ENCODE assay signal across 9 cellular contexts in genomic region chr14:96053600-96054381, GRCh38. TPM values are rescaled to one million over a fixed set of nuclear protein-coding genes. Genes with fewer than 3 reads are reported as not detected.
DNase-seq lines count a peak whose midpoint lies in the region; ATAC-seq, FAIRE-seq and TF ChIP-seq lines count a peak whose summit lies in the region.
"Had no signal": no experiment of that assay in that cellular context is flagged by ENCODE, and none has a peak within 500 bp of the region (broad histone marks: within the 10 kb centered on the region; RNA-seq: fewer than 3 reads in every experiment).

No MANE protein-coding gene starts in this region.

- intact Hi-C loops in stomach (cut with DNase I; ENCODE audit: low total_unique reads): no loop called here

- no peaks in the 10 kb centered on the region for H3K9me3 ChIP-seq in stomach
- no peaks in the 10 kb centered on the region for H3K9me3 ChIP-seq in MM.1S (replicated peaks; ENCODE audit: insufficient read depth, low read length)

- H3K9me2 ChIP-seq in MM.1S (replicated peaks; ENCODE audit: insufficient read depth, low read length): no peaks in the 10 kb centered on the region

- no peaks in the 10 kb centered on the region for H3F3A ChIP-seq in MM.1S (ENCODE audit: insufficient read depth, low read length)

- no peak overlapping the region for H3K4me2 ChIP-seq in MM.1S (ENCODE audit: low read depth, low read length)

- no peaks in the 10 kb centered on the region for H3K27me3 ChIP-seq in brain microvascular endothelial cell (replicated peaks)
- H3K27me3 ChIP-seq in stomach: peaks cover 0 to 15% (median 0%) of the 10 kb centered on the region in 3 donors
- H3K27me3 ChIP-seq in MM.1S (replicated peaks; ENCODE audit: insufficient read depth, low read length): no peaks in the 10 kb centered on the region

- H3K4me1 ChIP-seq in stomach (peaks cover 7 to 33% (median 14%) of the 10 kb centered on the region in 4 donors), MM.1S (ENCODE audit: low read length) (no peaks in the 10 kb centered on the region)

- in situ Hi-C loops in brain microvascular endothelial cell (cut with HindIII; ENCODE audit: low pct_ligation_motif_present, low sequenced_read_pairs): no loop called here

- H3K27ac ChIP-seq in brain microvascular endothelial cell: peak overlapping the region; percentile 66
- peak overlapping the region in 4 of 5 donors; percentile 71 to 88 (median 78) for H3K27ac ChIP-seq in stomach
- H3K27ac ChIP-seq in MM.1S (ENCODE audit: low read length): no peak overlapping the region

- H2AFZ ChIP-seq in MM.1S (ENCODE audit: low read length): no peak overlapping the region

- TF ChIP-seq CTCF in HFF-Myc (IDR thresholded peaks at IDR 0.05; ENCODE audit: low read depth, low read length, missing control alignments) (no peak), brain microvascular endothelial cell (IDR thresholded peaks at IDR 0.05; ENCODE audit: low read depth, low read length, missing control alignments) (no peak), stomach (IDR thresholded peaks at IDR 0.05) (no peak), MM.1S (IDR thresholded peaks at IDR 0.05; ENCODE audit: low read length) (no peak)

- no peak for ATAC-seq in GM19452 (IDR thresholded peaks at IDR 0.05; ENCODE audit: unreplicated experiment)
- ATAC-seq in stimulated activated naive CD8-positive, alpha-beta T cell treated with anti-CD3 and anti-CD28 coated beads, Interleukin-15, Interleukin-2, amounts not matched to agents 100 U/mL and 50 U/mL, for 24 hours: no peak

- DNase-seq in HFF-Myc (ENCODE audit: extremely low read depth, low read depth) (peak; percentile 79), brain microvascular endothelial cell (peak; percentile 98), stomach (no peak), MM.1S (no peak)
- no peak for DNase-seq in stimulated activated CD4-positive, alpha-beta T cell treated with anti-CD3 and anti-CD28 coated beads, Interleukin-15, amount 100 ng/mL, for 24 hours
- DNase-seq in stimulated activated naive CD8-positive, alpha-beta T cell treated with anti-CD3 and anti-CD28 coated beads, Interleukin-15, Interleukin-2, amounts not matched to agents 100 U/mL and 50 U/mL, for 24 hours: no peak
- DNase-seq: activated naive CD4-positive, alpha-beta T cell treated with Interleukin-2 at 50 U/mL for 16 hours had no signal

- WGBS in stomach, 5 donors: 52 to 75% (median 64%) methylated on average over 12 to 13 of the region's 13 CpGs

- H3K79me2 ChIP-seq in MM.1S (ENCODE audit: low read length): no peaks in the 10 kb centered on the region

- peak; percentile 87 for TF ChIP-seq EP300 in stomach (IDR thresholded peaks at IDR 0.05)

- no peak overlapping the region for H3K9ac ChIP-seq in MM.1S (ENCODE audit: low read length)

- H3K36me3 ChIP-seq in brain microvascular endothelial cell (replicated peaks) (no peaks in the 10 kb centered on the region), stomach (no peaks in the 10 kb centered on the region), MM.1S (replicated peaks; ENCODE audit: insufficient read depth, low read length) (no peaks in the 10 kb centered on the region)

- FAIRE-seq in islet of Langerhans (lab: Jason Lieb, UNC): peak; percentile 92

- H4K20me1 ChIP-seq in MM.1S (ENCODE audit: insufficient read depth, low read length): no peaks in the 10 kb centered on the region

- TF ChIP-seq POLR2A in stomach (IDR thresholded peaks at IDR 0.05): no peak

- H3K4me3 ChIP-seq in HFF-Myc (replicated peaks; ENCODE audit: low read depth, low read length) (no peak overlapping the region), brain microvascular endothelial cell (ENCODE audit: low read depth, low read length) (no peak overlapping the region), stomach (no peak overlapping the region), MM.1S (ENCODE audit: low read length) (no peak overlapping the region)

RNA-seq across cellular contexts. Expression of gene C14orf132, which starts 14.6 kb away (rescaled TPM):
- 10 to 100 TPM in 4 of 5 donors, 1 to 10 TPM in 1; 7.5 to 22.8 (median 17.5) TPM for total RNA-seq in stomach
- 10 to 100 TPM in 1 of 3 donors, 1 to 10 TPM in 2; 4.6 to 10.0 (median 6.5) TPM for polyA plus RNA-seq in stomach

Comparison
In these comparisons a context has a peak if more than half of its experiments do, and no peak if none do; other contexts are left out.
1. DNase-seq: peak in HFF-Myc (single experiment) and brain microvascular endothelial cell (single experiment); none in stomach (single experiment), stimulated activated CD4-positive, alpha-beta T cell treated with anti-CD3 and anti-CD28 coated beads, Interleukin-15, amount 100 ng/mL, for 24 hours (single experiment), stimulated activated naive CD8-positive, alpha-beta T cell treated with anti-CD3 and anti-CD28 coated beads, Interleukin-15, Interleukin-2, amounts not matched to agents 100 U/mL and 50 U/mL, for 24 hours (single experiment) and MM.1S (single experiment).